13 cellular contexts compared by ENCODE assay signal in genomic region chr16:71360378-71360777, GRCh38. TPM values are rescaled to one million over a fixed set of nuclear protein-coding genes. Genes with fewer than 3 reads are reported as not detected.
A peak's percentile ranks its signal among the peaks of the same experiment; 100 is the strongest.
DNase-seq lines count a peak whose midpoint lies in the region; ATAC-seq and TF ChIP-seq lines count a peak whose summit lies in the region.
"Had no signal": no experiment of that assay in that cellular context is flagged by ENCODE, and none has a peak within 500 bp of the region (broad histone marks: within the 10 kb centered on the region; RNA-seq: fewer than 3 reads in every experiment).

No MANE protein-coding gene starts in this region.

- H3K9me3 ChIP-seq in adrenal gland (replicated peaks in 1 of 3), result no peaks in the 10 kb centered on the region
- H3K9me3 ChIP-seq: BLaER1 had no signal

- no peak overlapping the region for H3K27ac Mint-ChIP-seq in activated CD8-positive, alpha-beta memory T cell treated with anti-CD3 and anti-CD28 coated beads, Interleukin-2, amount 10 ng/mL, durations not matched to agents 7 days and 5 days

- intact Hi-C loops in adrenal gland (cut with DNase I), result no loop called here

- ATAC-seq in activated CD8-positive, alpha-beta memory T cell treated with anti-CD3 and anti-CD28 coated beads, Interleukin-2, amount 10 ng/mL, durations not matched to agents 7 days and 5 days, result no peak
- ATAC-seq: sciatic nerve had no signal

- H3K4me3 ChIP-seq in adrenal gland, result peak overlapping the region in 1 of 4 donors; percentile 14
- H3K4me3 ChIP-seq: BLaER1 had no signal

- H3K4me1 ChIP-seq in adrenal gland (replicated peaks in 1 of 2), result peaks cover 8 to 17% of the 10 kb centered on the region in 2 donors

- WGBS in adrenal gland, 4 donors, result 36 to 71% (median 42%) methylated on average over 2 of the region's 2 CpGs

- CTCF ChIA-PET in activated CD8-positive, alpha-beta memory T cell treated with anti-CD3 and anti-CD28 coated beads, Interleukin-2, amount 10 ng/mL, durations not matched to agents 7 days and 5 days (lab: Charles Lee), result interaction anchor here (0.8 kb wide), 1 partner anchor 51 kb away, joined by 6 read pairs; no protein-coding TSS in a partner anchor

- TF ChIP-seq POLR2A in adrenal gland (IDR thresholded peaks at IDR 0.05), result peak in 1 of 2 donors; percentile 26

- H3K36me3 ChIP-seq in adrenal gland (replicated peaks in 1 of 2), result no peaks in the 10 kb centered on the region
- H3K36me3 ChIP-seq: BLaER1, WERI-Rb-1 had no signal

- no peak overlapping the region for H3K4me3 Mint-ChIP-seq in activated CD8-positive, alpha-beta memory T cell treated with anti-CD3 and anti-CD28 coated beads, Interleukin-2, amount 10 ng/mL, durations not matched to agents 7 days and 5 days

- H3K4me1 Mint-ChIP-seq in activated CD8-positive, alpha-beta memory T cell treated with anti-CD3 and anti-CD28 coated beads, Interleukin-2, amount 10 ng/mL, durations not matched to agents 7 days and 5 days, result peaks cover 2% of the 10 kb centered on the region

- peaks cover 25% of the 10 kb centered on the region for H3K27me3 Mint-ChIP-seq in activated CD8-positive, alpha-beta memory T cell treated with anti-CD3 and anti-CD28 coated beads, Interleukin-2, amount 10 ng/mL, durations not matched to agents 7 days and 5 days

- H3K27ac ChIP-seq in adrenal gland, result peak overlapping the region in 3 of 5 donors; percentile 35 to 65 (median 50)
- H3K27ac ChIP-seq: BLaER1, WERI-Rb-1 had no signal

- H3K27me3 ChIP-seq in adrenal gland, result no peaks in the 10 kb centered on the region
- H3K27me3 ChIP-seq: BLaER1 had no signal

- TF ChIP-seq CTCF in adrenal gland (IDR thresholded peaks at IDR 0.05), result no peak

- H3K36me3 Mint-ChIP-seq in activated CD8-positive, alpha-beta memory T cell treated with anti-CD3 and anti-CD28 coated beads, Interleukin-2, amount 10 ng/mL, durations not matched to agents 7 days and 5 days, result no peaks in the 10 kb centered on the region

- DNase-seq in A172 (ENCODE audit: low spot score) (peak; percentile 96), HPDE6-E6E7 (ENCODE audit: extremely low spot score) (peak; percentile 76), adrenal gland (peak; percentile 58 to 87 (median 78)), glomerular endothelial cell (ENCODE audit: extremely low read depth, low read depth, low spot score) (peak; percentile 20), NCI-H748 (lab: John Stamatoyannopoulos, UW; ENCODE audit: unreplicated experiment) (no peak), OCI-M2 (lab: John Stamatoyannopoulos, UW; ENCODE audit: unreplicated experiment) (no peak), globus pallidus (ENCODE audit: low spot score) (no peak)
- DNase-seq in activated CD8-positive, alpha-beta memory T cell treated with anti-CD3 and anti-CD28 coated beads, Interleukin-2, amount 10 ng/mL, durations not matched to agents 7 days and 5 days, result no peak
- DNase-seq: KG1, NCI-H526 treated with DMSO at 0.1 percent for 48 hours, WERI-Rb-1 had no signal

- H3K9me3 Mint-ChIP-seq in activated CD8-positive, alpha-beta memory T cell treated with anti-CD3 and anti-CD28 coated beads, Interleukin-2, amount 10 ng/mL, durations not matched to agents 7 days and 5 days (ENCODE audit: low read depth), result no peaks in the 10 kb centered on the region

RNA-seq across cellular contexts. Expression of gene CALB2, which starts 1.9 kb away (rescaled TPM):
- total RNA-seq in A172 (2014; rRNA removed; shearing (Covaris generic)), result 2.6 and 5.2 TPM in 2 replicates
- total RNA-seq in adrenal gland, result 10 to 100 TPM; 24.4 to 68.5 (median 49.9) TPM
- polyA plus RNA-seq in adrenal gland, result 10 to 100 TPM; 17.8 to 36.5 (median 28.1) TPM
- total RNA-seq in glomerular endothelial cell, result not detected in 2 replicates
- total RNA-seq in activated CD8-positive, alpha-beta memory T cell treated with anti-CD3 and anti-CD28 coated beads, Interleukin-2, amount 10 ng/mL, durations not matched to agents 7 days and 5 days, result not detected

Comparison
In these comparisons a context has a peak if more than half of its experiments do, and no peak if none do; other contexts are left out.
1. DNase-seq: peak in A172 (single experiment), HPDE6-E6E7 (single experiment), adrenal gland (7 of 7) and glomerular endothelial cell (single experiment); none in NCI-H748 (single experiment), OCI-M2 (single experiment), globus pallidus (single experiment) and activated CD8-positive, alpha-beta memory T cell treated with anti-CD3 and anti-CD28 coated beads, Interleukin-2, amount 10 ng/mL, durations not matched to agents 7 days and 5 days (single experiment).